ENCODE assay signal across 22 cellular contexts in genomic region chr14:69560826-69561225, GRCh38. TPM values are rescaled to one million over a fixed set of nuclear protein-coding genes. Genes with fewer than 3 reads are reported as not detected.
DNase-seq lines count a peak whose midpoint lies in the region; ATAC-seq, FAIRE-seq and TF ChIP-seq lines count a peak whose summit lies in the region.
"Had no signal": no experiment of that assay in that cellular context is flagged by ENCODE, and none has a peak within 500 bp of the region (broad histone marks: within the 10 kb centered on the region; RNA-seq: fewer than 3 reads in every experiment).

No MANE protein-coding gene starts in this region.

- no peaks in the 10 kb centered on the region for H3K79me2 ChIP-seq in HepG2 (ENCODE audit: insufficient read depth, low read length)
- H3K79me2 ChIP-seq in neural progenitor cell (ENCODE audit: low read depth) = no peaks in the 10 kb centered on the region

- H3K9me3 Mint-ChIP-seq in endodermal cell (no peaks in the 10 kb centered on the region), neural progenitor cell (no peaks in the 10 kb centered on the region)
- H3K9me3 Mint-ChIP-seq: HFFc6 had no signal

- POLR2A ChIA-PET in HepG2 (lab: Yijun Ruan, JAX) = no interaction called here

- H3K36me3 Mint-ChIP-seq in endodermal cell (ENCODE audit: low read depth) (no peaks in the 10 kb centered on the region), neural progenitor cell (no peaks in the 10 kb centered on the region)
- H3K36me3 Mint-ChIP-seq: CD4-positive, alpha-beta memory T cell had no signal

- H3K27ac ChIP-seq in HepG2 (ENCODE audit: extremely low read length, insufficient read depth, low read length) = no peak overlapping the region
- H3K27ac ChIP-seq in right lobe of liver = no peak overlapping the region
- H3K27ac ChIP-seq in endodermal cell (ENCODE audit: low read depth, low read length) = peak overlapping the region; percentile 40
- no peak overlapping the region for H3K27ac ChIP-seq in neural progenitor cell

- WGBS in HepG2 (ENCODE audit: low lambda C conversion rate) = 6% methylated on average over 7 of the region's 7 CpGs
- WGBS in right lobe of liver (ENCODE audit: insufficient coverage, low coverage, low lambda C conversion rate, missing lambda C conversion rate) = 83% methylated on average over 7 of the region's 7 CpGs
- 92 to 93% methylated on average over 5 to 7 of the region's 7 CpGs for WGBS in endodermal cell (ENCODE audit: insufficient coverage in 1 of 2, insufficient read length in 1 of 2), 2 experiments

- H3K27ac Mint-ChIP-seq in endodermal cell (peak overlapping the region; percentile 95), neural progenitor cell (peak overlapping the region; percentile 88)
- H3K27ac Mint-ChIP-seq: HFFc6 had no signal

- no peak overlapping the region for H3K4me3 Mint-ChIP-seq in endodermal cell
- no peak overlapping the region for H3K4me3 Mint-ChIP-seq in neural progenitor cell
- H3K4me3 Mint-ChIP-seq: CD4-positive, alpha-beta memory T cell; HFFc6 had no signal

- no peak for TF ChIP-seq POLR2A in HepG2 (IDR thresholded peaks at IDR 0.05; ENCODE audit: insufficient read depth in 1 of 2, low read depth in 2 of 2, low read length in 2 of 2)
- no peak for TF ChIP-seq POLR2A in right lobe of liver (IDR thresholded peaks at IDR 0.05)

- H2AFZ ChIP-seq in HepG2 (ENCODE audit: low read length) (no peak overlapping the region), neural progenitor cell (replicated peaks) (no peak overlapping the region)

- in situ Hi-C loops in HepG2 (cut with HindIII; ENCODE audit: extremely low pct_ligation_motif_present, low pct_unique_long_range_greater_than_20kb) = no loop called here

- no TSS peak for BruUV-seq in HepG2 (replicated peaks; lab: Mats Ljungman, UMichigan)

- TF ChIP-seq RAD21 in HepG2 (CRISPR knock-in tag; IDR thresholded peaks at IDR 0.05) = no peak

- DNase-seq in HepG2 (ENCODE audit: low spot score) (no peak), right lobe of liver (no peak), endodermal cell (no peak), neural progenitor cell (ENCODE audit: low spot score) (no peak), HUDEP-2 (lab: John Stamatoyannopoulos, UW; ENCODE audit: unreplicated experiment in 76 of 76) (no peak)
- DNase-seq in activated CD8-positive, alpha-beta memory T cell treated with anti-CD3 and anti-CD28 coated beads, Interleukin-2, amount 50 U/mL, for 48 hours = no peak
- DNase-seq: 8988T; C1 segment of cervical spinal cord; Calu3; CD4-positive, alpha-beta memory T cell; COR-L47; DMS53; DMS79 treated with DMSO at 0.1 percent for 48 hours; GF-D8; GOT3; HFFc6 had no signal

- H3K36me3 ChIP-seq in HepG2 (replicated peaks in 1 of 2; ENCODE audit: control insufficient read depth in 1 of 2, insufficient read depth in 2 of 2, low read length in 2 of 2) (no peaks in the 10 kb centered on the region), right lobe of liver (no peaks in the 10 kb centered on the region), endodermal cell (ENCODE audit: control insufficient read depth, insufficient read depth, low read length) (no peaks in the 10 kb centered on the region), neural progenitor cell (no peaks in the 10 kb centered on the region)
- H3K36me3 ChIP-seq: HAP-1 had no signal

- intact Hi-C loops in HepG2 (cut with micrococcal nuclease; ENCODE audit: unreplicated experiment) (no loop called here), right lobe of liver (cut with DNase I) (no loop called here)

- TF ChIP-seq EP300 in HepG2 (IDR thresholded peaks at IDR 0.05; ENCODE audit: low read depth in 2 of 2, low read length in 2 of 2) (no peak), HepG2 (CRISPR knock-in tag; IDR thresholded peaks at IDR 0.05; ENCODE audit: borderline replicate concordance) (no peak)

- peaks cover 3% of the 10 kb centered on the region for H3K27me3 Mint-ChIP-seq in endodermal cell (ENCODE audit: insufficient read depth)
- H3K27me3 Mint-ChIP-seq in neural progenitor cell (ENCODE audit: insufficient read depth, low read depth) = peaks cover 17% of the 10 kb centered on the region

- H3K4me3 ChIP-seq in HepG2 (replicated peaks in 1 of 3; ENCODE audit: insufficient read depth in 1 of 3, low read depth in 2 of 3, low read length in 3 of 3) = no peak overlapping the region
- no peak overlapping the region for H3K4me3 ChIP-seq in right lobe of liver
- H3K4me3 ChIP-seq in endodermal cell (ENCODE audit: low read length) = no peak overlapping the region
- no peak overlapping the region for H3K4me3 ChIP-seq in neural progenitor cell
- H3K4me3 ChIP-seq: HAP-1 had no signal

- H3K4me2 ChIP-seq in HepG2 (ENCODE audit: low read depth, low read length) (no peak overlapping the region), neural progenitor cell (no peak overlapping the region)

- CTCF ChIA-PET in HepG2 (lab: Yijun Ruan, JAX; ENCODE audit: low intra/inter-chr PET ratio, low total read pairs) = no interaction called here

- H4K20me1 ChIP-seq in HepG2 (ENCODE audit: insufficient read depth, low read length) = no peaks in the 10 kb centered on the region
- no peaks in the 10 kb centered on the region for H4K20me1 ChIP-seq in neural progenitor cell (ENCODE audit: low read depth)

- TF ChIP-seq CTCF in HepG2 (CRISPR knock-in tag; IDR thresholded peaks at IDR 0.05) = no peak
- TF ChIP-seq CTCF in right lobe of liver (IDR thresholded peaks at IDR 0.05) = no peak
- no peak for TF ChIP-seq CTCF in endodermal cell (conservative IDR thresholded peaks at IDR 0.05)
- TF ChIP-seq CTCF in neural progenitor cell (IDR thresholded peaks at IDR 0.05) = no peak

- H3K9ac ChIP-seq in HepG2 (ENCODE audit: insufficient read depth, low read depth, low read length) (no peak overlapping the region), endodermal cell (ENCODE audit: extremely low read depth, low read length, poor library complexity, severe bottlenecking) (peak overlapping the region; percentile 76), neural progenitor cell (no peak overlapping the region)

- no peaks in the 10 kb centered on the region for H3K4me1 ChIP-seq in HepG2 (ENCODE audit: insufficient read depth, low read length)
- H3K4me1 ChIP-seq in right lobe of liver = no peaks in the 10 kb centered on the region
- peaks cover 20% of the 10 kb centered on the region for H3K4me1 ChIP-seq in endodermal cell (ENCODE audit: control insufficient read depth, insufficient read depth, low read length)
- H3K4me1 ChIP-seq in neural progenitor cell = peaks cover 32% of the 10 kb centered on the region
- H3K4me1 ChIP-seq: HAP-1 had no signal

- H3K4me1 Mint-ChIP-seq in endodermal cell (peaks cover 29% of the 10 kb centered on the region), neural progenitor cell (peaks cover 40% of the 10 kb centered on the region)
- H3K4me1 Mint-ChIP-seq: CD4-positive, alpha-beta memory T cell had no signal

- H3K27me3 ChIP-seq in HepG2 (ENCODE audit: control insufficient read depth in 1 of 2, insufficient read depth in 2 of 2, low read length in 2 of 2) (peaks cover 0 to 54% of the 10 kb centered on the region in 2 experiments), right lobe of liver (no peaks in the 10 kb centered on the region), endodermal cell (ENCODE audit: control insufficient read depth, insufficient read depth, low read length, poor library complexity, severe bottlenecking) (no peaks in the 10 kb centered on the region), neural progenitor cell (no peaks in the 10 kb centered on the region)

- H3K9me3 ChIP-seq in HepG2 (ENCODE audit: low read length) (no peaks in the 10 kb centered on the region), right lobe of liver (no peaks in the 10 kb centered on the region), endodermal cell (ENCODE audit: control insufficient read depth, low read length) (no peaks in the 10 kb centered on the region), neural progenitor cell (ENCODE audit: low read depth) (no peaks in the 10 kb centered on the region)
- H3K9me3 ChIP-seq: HAP-1 had no signal

- peaks cover 13% of the 10 kb centered on the region for H3F3A ChIP-seq in neural progenitor cell (ENCODE audit: low read depth)

- no peak for FAIRE-seq in HepG2 (lab: Jason Lieb, UNC)
- FAIRE-seq: GM12891, GM18507, H54 had no signal

- ATAC-seq in HepG2 (no peak), right lobe of liver (no peak)

RNA-seq across cellular contexts. Expression of gene CCDC177, which starts 13.8 kb away (rescaled TPM):
- not detected in 2 replicates for total RNA-seq in HepG2 (2016; rRNA removed; fragmentation: Illumina TruSeq; extraction: Trizol)
- not detected in 2 replicates for total RNA-seq in HepG2 (2016; cell fraction: cytosol; rRNA removed; fragmentation: Illumina TruSeq; extraction: Trizol; ENCODE audit: low read depth)
- total RNA-seq in HepG2 (2016; cell fraction: insoluble cytoplasmic fraction; rRNA removed; fragmentation: Illumina TruSeq; extraction: Trizol) = not detected in 2 replicates
- not detected in 2 replicates for total RNA-seq in HepG2 (2016; cell fraction: membrane; rRNA removed; fragmentation: Illumina TruSeq; extraction: Trizol)
- not detected in 2 replicates for total RNA-seq in HepG2 (2016; cell fraction: nucleus; rRNA removed; fragmentation: Illumina TruSeq; extraction: Trizol)
- polyA plus RNA-seq in HepG2 (2011; rRNA removed) = not detected in 2 replicates
- polyA plus RNA-seq in HepG2 (2011; cell fraction: cytosol; rRNA removed) = not detected in 2 replicates
- polyA plus RNA-seq in HepG2 (2011; cell fraction: nucleus; rRNA removed) = not detected in 2 replicates
- polyA plus RNA-seq in HepG2 (2012) = not detected in 2 replicates
- not detected in 2 replicates for polyA plus RNA-seq in HepG2 (2016; cell fraction: cytosol; fragmentation: Illumina TruSeq; extraction: Trizol; ENCODE audit: low read depth)
- not detected in 2 replicates for polyA plus RNA-seq in HepG2 (2016; cell fraction: insoluble cytoplasmic fraction; fragmentation: Illumina TruSeq; extraction: Trizol; ENCODE audit: low read depth)
- polyA plus RNA-seq in HepG2 (2016; cell fraction: membrane; fragmentation: Illumina TruSeq; extraction: Trizol; ENCODE audit: low read depth) = not detected in 2 replicates
- polyA plus RNA-seq in HepG2 (2016; cell fraction: nucleus; fragmentation: Illumina TruSeq; extraction: Trizol; ENCODE audit: insufficient read depth, low read depth) = not detected in 2 replicates
- polyA minus RNA-seq in HepG2 (2011; rRNA and poly(A)+ RNA removed; ENCODE audit: low replicate concordance) = 0.33 TPM in 1 of 2 replicates, not detected in the other
- not detected in 2 replicates for polyA minus RNA-seq in HepG2 (2011; cell fraction: cytosol; rRNA and poly(A)+ RNA removed)
- not detected in 2 replicates for polyA minus RNA-seq in HepG2 (2011; cell fraction: nucleus; rRNA and poly(A)+ RNA removed)
- total RNA-seq in right lobe of liver = under 1 TPM in 3 of 6 experiments, not detected in 3; 0.06 to 0.11 (median 0.07) TPM
- 1 to 10 TPM; 4.0 to 5.8 TPM for total RNA-seq in endodermal cell
- polyA plus RNA-seq in endodermal cell (2013, experiment 1 of 2) = 3.3 TPM
- 3.1 TPM for polyA plus RNA-seq in endodermal cell (2013, experiment 2 of 2)
- 8.6 and 19.7 TPM in 2 replicates for total RNA-seq in neural progenitor cell (ENCODE audit: low replicate concordance)
- total RNA-seq: Calu3; CD4-positive, alpha-beta memory T cell; Daoy; HFFc6 had no signal
- polyA plus RNA-seq: BJ; CD4-positive, alpha-beta memory T cell had no signal

RNA-seq across cellular contexts. Expression of gene SUSD6, which starts 50.6 kb away (rescaled TPM):
- total RNA-seq in HepG2 (2016; rRNA removed; fragmentation: Illumina TruSeq; extraction: Trizol) (4.8 and 7.2 TPM in 2 replicates), right lobe of liver (10 to 100 TPM in 5 of 6 experiments, 1 to 10 TPM in 1; 9.6 to 17.4 (median 12.5) TPM), endodermal cell (1 to 10 TPM; 5.7 to 5.9 TPM), neural progenitor cell (ENCODE audit: low replicate concordance) (6.3 and 9.2 TPM in 2 replicates)
- total RNA-seq in HepG2 (2016; cell fraction: cytosol; rRNA removed; fragmentation: Illumina TruSeq; extraction: Trizol; ENCODE audit: low read depth) = 0.53 and 0.71 TPM in 2 replicates
- 3.7 and 7.0 TPM in 2 replicates for total RNA-seq in HepG2 (2016; cell fraction: insoluble cytoplasmic fraction; rRNA removed; fragmentation: Illumina TruSeq; extraction: Trizol)
- 2.4 and 2.6 TPM in 2 replicates for total RNA-seq in HepG2 (2016; cell fraction: membrane; rRNA removed; fragmentation: Illumina TruSeq; extraction: Trizol)
- 11.6 and 12.8 TPM in 2 replicates for total RNA-seq in HepG2 (2016; cell fraction: nucleus; rRNA removed; fragmentation: Illumina TruSeq; extraction: Trizol)
- polyA plus RNA-seq in HepG2 (2011; rRNA removed) = 7.4 and 9.4 TPM in 2 replicates
- 3.9 and 4.6 TPM in 2 replicates for polyA plus RNA-seq in HepG2 (2011; cell fraction: cytosol; rRNA removed)
- 17.5 and 19.4 TPM in 2 replicates for polyA plus RNA-seq in HepG2 (2011; cell fraction: nucleus; rRNA removed)
- polyA plus RNA-seq in HepG2 (2012) = 5.8 and 6.9 TPM in 2 replicates
- 0.43 and 0.46 TPM in 2 replicates for polyA plus RNA-seq in HepG2 (2016; cell fraction: cytosol; fragmentation: Illumina TruSeq; extraction: Trizol; ENCODE audit: low read depth)
- polyA plus RNA-seq in HepG2 (2016; cell fraction: insoluble cytoplasmic fraction; fragmentation: Illumina TruSeq; extraction: Trizol; ENCODE audit: low read depth) = 3.1 and 3.3 TPM in 2 replicates
- polyA plus RNA-seq in HepG2 (2016; cell fraction: membrane; fragmentation: Illumina TruSeq; extraction: Trizol; ENCODE audit: low read depth) = 0.96 and 1.2 TPM in 2 replicates
- 14.7 and 15.5 TPM in 2 replicates for polyA plus RNA-seq in HepG2 (2016; cell fraction: nucleus; fragmentation: Illumina TruSeq; extraction: Trizol; ENCODE audit: insufficient read depth, low read depth)
- polyA minus RNA-seq in HepG2 (2011; rRNA and poly(A)+ RNA removed; ENCODE audit: low replicate concordance) = 7.6 and 16.1 TPM in 2 replicates
- polyA minus RNA-seq in HepG2 (2011; cell fraction: cytosol; rRNA and poly(A)+ RNA removed) = 5.3 and 6.9 TPM in 2 replicates
- 12.5 and 13.1 TPM in 2 replicates for polyA minus RNA-seq in HepG2 (2011; cell fraction: nucleus; rRNA and poly(A)+ RNA removed)
- polyA plus RNA-seq in endodermal cell (2013, experiment 1 of 2) = 10.2 TPM
- polyA plus RNA-seq in endodermal cell (2013, experiment 2 of 2) = 8.1 TPM
